Comparison of ENCODE assay signal across 8 cellular contexts in genomic region chr3:183252973-183253363, GRCh38. TPM values are rescaled to one million over a fixed set of nuclear protein-coding genes. Genes with fewer than 3 reads are reported as not detected.
A peak's percentile ranks its signal among the peaks of the same experiment; 100 is the strongest.
DNase-seq lines count a peak whose midpoint lies in the region; ATAC-seq and TF ChIP-seq lines count a peak whose summit lies in the region.

Gene B3GNT5 (plus strand): TSS chr3:183253253. CDS start chr3:183269799, 16,546 bp downstream.

- no peaks in the 10 kb centered on the region for H3K9me3 Mint-ChIP-seq in T-cell

- 2 to 3% methylated on average over 4 to 27 of the region's 35 CpGs for WGBS in lower leg skin, 2 donors

- no peak for TF ChIP-seq CTCF in lower leg skin (IDR thresholded peaks at IDR 0.05)

- H3K36me3 Mint-ChIP-seq in T-cell: no peaks in the 10 kb centered on the region

- ATAC-seq in T-cell (replicated peaks in 1 of 4): peak; percentile 51 to 62 (median 55)

- no peak within 1 kb of the TSS for H3K27ac Mint-ChIP-seq in T-cell

- POLR2A ChIA-PET in T-cell (lab: Charles Lee): no interaction called here

- peak within 1 kb of the TSS; percentile 63 for H3K4me3 ChIP-seq in lower leg skin (ENCODE audit: low read depth, poor library complexity, severe bottlenecking)

- DNase-seq in SIG-M5 treated with dmso at 0.1 percent for 504 hours (lab: John Stamatoyannopoulos, UW; ENCODE audit: unreplicated experiment): peak; percentile 15
- no peak for DNase-seq in SIG-M5 (lab: John Stamatoyannopoulos, UW)
- peak in 7 of 34 experiments; percentile 15 to 28 (median 21) for DNase-seq in T-cell
- DNase-seq in lower leg skin (ENCODE audit: low spot score in 2 of 2): peak; percentile 72 to 90
- DNase-seq in stimulated activated CD8-positive, alpha-beta memory T cell treated with anti-CD3 and anti-CD28 coated beads, Interleukin-4, amount 100 ng/mL, for 24 hours (ENCODE audit: low read depth): peak; percentile 19
- no peak for DNase-seq in OCI-M2 (lab: John Stamatoyannopoulos, UW; ENCODE audit: unreplicated experiment)
- no peak for DNase-seq in GDM1 (lab: John Stamatoyannopoulos, UW)

- intact Hi-C loops in lower leg skin (cut with DNase I; ENCODE audit: low total_unique reads): no loop called here

- TF ChIP-seq POLR2A in lower leg skin (IDR thresholded peaks at IDR 0.05): no peak

- peaks cover 23 to 35% of the 10 kb centered on the region in 2 donors for H3K27me3 Mint-ChIP-seq in T-cell

- CTCF ChIA-PET in T-cell (lab: Charles Lee): interaction anchor here in 1 of 2 donors (0.8 to 1.7 kb wide), 3 partner anchors 32 to 133 kb away, joined by 3 read pairs; no protein-coding TSS in a partner anchor

- peak within 1 kb of the TSS; percentile 66 for H3K27ac ChIP-seq in cingulate gyrus (ENCODE audit: low read depth, low read length)

- peaks cover 10 to 14% (median 11%) of the 10 kb centered on the region in 3 donors for H3K4me1 Mint-ChIP-seq in T-cell

- H3K4me3 Mint-ChIP-seq in T-cell: peak within 1 kb of the TSS; percentile 68 to 81 (median 73)

RNA-seq across cellular contexts. Expression of gene B3GNT5, which starts in this region (rescaled TPM):
- total RNA-seq in T-cell (under 1 TPM; 0.16 to 0.92 (median 0.55) TPM), lower leg skin (10 to 100 TPM; 10.2 to 18.0 (median 13.1) TPM)

Comparison
In these comparisons a context has a peak if more than half of its experiments do, and no peak if none do; other contexts are left out.
1. RNA of gene B3GNT5 (total RNA-seq): 10.2 to 18.0 TPM in lower leg skin; 0.16 to 0.92 TPM in T-cell; every median in the first group is over 4 times any median in the second.
2. DNase-seq: peak in SIG-M5 treated with dmso at 0.1 percent for 504 hours (single experiment), lower leg skin (2 of 2) and stimulated activated CD8-positive, alpha-beta memory T cell treated with anti-CD3 and anti-CD28 coated beads, Interleukin-4, amount 100 ng/mL, for 24 hours (single experiment); none in SIG-M5 (single experiment), OCI-M2 (single experiment) and GDM1 (single experiment).
3. Peak in ATAC-seq in T-cell; RNA of the gene not detected or under 1 TPM.